Comparison of ENCODE assay signal across 13 cellular contexts in the genomic region with DNA sequence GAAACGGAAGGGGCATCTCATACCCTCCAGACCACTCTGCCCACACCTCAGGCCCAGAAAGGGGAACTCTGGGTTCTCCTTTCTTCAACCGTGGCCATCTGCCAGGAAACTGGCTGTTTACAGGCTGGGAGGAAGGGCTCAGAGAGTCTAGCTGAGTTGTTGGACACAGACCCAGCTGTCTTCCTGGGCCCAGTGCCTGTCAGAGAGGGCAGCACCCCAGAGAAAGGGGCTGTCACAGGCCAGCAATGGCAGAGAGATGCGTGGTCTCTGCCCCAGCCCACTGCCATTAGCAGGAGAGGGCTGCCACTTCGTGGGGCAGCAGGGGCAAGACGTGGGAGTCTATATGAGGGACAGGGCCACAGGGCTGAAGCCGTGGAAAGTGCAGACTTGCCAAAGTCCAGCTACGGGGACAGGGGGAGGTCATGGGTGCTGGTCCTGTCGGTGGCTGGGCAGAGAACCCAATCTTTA. TPM values are rescaled to one million over a fixed set of nuclear protein-coding genes. Genes with fewer than 3 reads are reported as not detected.
DNase-seq lines count a peak whose midpoint lies in the region; ATAC-seq and TF ChIP-seq lines count a peak whose summit lies in the region.
"Had no signal": no experiment of that assay in that cellular context is flagged by ENCODE, and none has a peak within 500 bp of the region (broad histone marks: within the 10 kb centered on the region; RNA-seq: fewer than 3 reads in every experiment).

No MANE protein-coding gene starts in this region.

- TF ChIP-seq CTCF in NB4 (IDR thresholded peaks at IDR 0.05; ENCODE audit: low read depth, low read length) (no peak), stomach (IDR thresholded peaks at IDR 0.05) (no peak)

- peak overlapping the region; percentile 45 for H3K18ac ChIP-seq in neuronal stem cell (ENCODE audit: low read length)

- no peaks in the 10 kb centered on the region for H3K9me3 ChIP-seq in neuronal stem cell (replicated peaks in 1 of 2; ENCODE audit: control insufficient read depth in 2 of 2, insufficient read depth in 1 of 2, low read depth in 1 of 2, low read length in 2 of 2)
- H3K9me3 ChIP-seq in stomach = peaks cover 0 to 11% (median 5%) of the 10 kb centered on the region in 4 donors
- H3K9me3 ChIP-seq: prostate gland, SK-N-SH had no signal

- no peak overlapping the region for H3K23ac ChIP-seq in neuronal stem cell (ENCODE audit: low read depth, low read length, poor library complexity)

- peak; percentile 67 for DNase-seq in GF-D8 (lab: John Stamatoyannopoulos, UW)
- DNase-seq in NB4 (ENCODE audit: low read depth) = peak; percentile 92
- DNase-seq in neuronal stem cell (ENCODE audit: low spot score) = no peak
- no peak for DNase-seq in epidermal melanocyte (ENCODE audit: insufficient read length, low spot score)
- DNase-seq in NCI-H2029 (lab: John Stamatoyannopoulos, UW) = no peak
- no peak for DNase-seq in stomach
- DNase-seq: CD4-positive, alpha-beta T cell; dermis blood vessel endothelial cell; NCI-H187 treated with DMSO at 0.1 percent for 48 hours; SK-N-SH had no signal

- H3K27me3 ChIP-seq in neuronal stem cell (ENCODE audit: control insufficient read depth in 3 of 3, insufficient read depth in 3 of 3, low read depth in 1 of 3, low read length in 3 of 3) (peaks cover 0 to 32% (median 0%) of the 10 kb centered on the region in 3 experiments), stomach (no peaks in the 10 kb centered on the region)

- TF ChIP-seq POLR2A in NB4 (IDR thresholded peaks at IDR 0.05; ENCODE audit: extremely low read depth, insufficient read length) = peak; percentile 16
- no peak for TF ChIP-seq POLR2A in stomach (IDR thresholded peaks at IDR 0.05)

- H3K27ac ChIP-seq in cingulate gyrus (ENCODE audit: low read depth, low read length) (peak overlapping the region; percentile 97), neuronal stem cell (replicated peaks; ENCODE audit: low read length) (no peak overlapping the region), stomach (no peak overlapping the region)
- H3K27ac ChIP-seq: prostate gland had no signal

- H4K8ac ChIP-seq in neuronal stem cell (ENCODE audit: low read depth, low read length) = no peak overlapping the region

- H3K4me2 ChIP-seq in neuronal stem cell (ENCODE audit: insufficient read depth, low read length, poor library complexity, severe bottlenecking) = no peak overlapping the region
- H3K4me2 ChIP-seq: SK-N-SH had no signal

- H4K91ac ChIP-seq in neuronal stem cell (ENCODE audit: low read depth, low read length, poor library complexity) = no peak overlapping the region

- H3K4me3 ChIP-seq in NB4 (ENCODE audit: low read depth, low read length) (no peak overlapping the region), neuronal stem cell (ENCODE audit: low read length in 2 of 2) (no peak overlapping the region), stomach (no peak overlapping the region)
- H3K4me3 ChIP-seq: prostate gland had no signal

- H3K9ac ChIP-seq in neuronal stem cell (ENCODE audit: low read depth, low read length, poor library complexity) = no peak overlapping the region
- H3K9ac ChIP-seq: SK-N-SH had no signal

- intact Hi-C loops in stomach (cut with DNase I; ENCODE audit: low total_unique reads) = no loop called here

- H2BK5ac ChIP-seq in neuronal stem cell (ENCODE audit: low read length) = no peak overlapping the region

- H3K4me1 ChIP-seq in neuronal stem cell (ENCODE audit: control insufficient read depth in 2 of 2, insufficient read depth in 1 of 2, low read depth in 1 of 2, low read length in 2 of 2) (peaks cover 0 to 7% of the 10 kb centered on the region in 2 donors), stomach (peaks cover 0 to 4% (median 0%) of the 10 kb centered on the region in 4 donors)
- H3K4me1 ChIP-seq: prostate gland had no signal

- no peaks in the 10 kb centered on the region for H3K79me1 ChIP-seq in neuronal stem cell (ENCODE audit: low read depth, low read length)

- H3K36me3 ChIP-seq in neuronal stem cell (replicated peaks in 1 of 2; ENCODE audit: control insufficient read depth in 2 of 2, insufficient read depth in 2 of 2, low read length in 2 of 2) (no peaks in the 10 kb centered on the region), stomach (no peaks in the 10 kb centered on the region)
- H3K36me3 ChIP-seq: prostate gland had no signal

- H2BK12ac ChIP-seq in neuronal stem cell (ENCODE audit: low read length) = no peak overlapping the region

- H3K4ac ChIP-seq in neuronal stem cell (ENCODE audit: low read length) = no peak overlapping the region

- no peak overlapping the region for H2BK15ac ChIP-seq in neuronal stem cell (ENCODE audit: low read length)

- H2BK120ac ChIP-seq in neuronal stem cell (ENCODE audit: low read depth, low read length) = no peak overlapping the region

- H2AFZ ChIP-seq in neuronal stem cell (ENCODE audit: low read length) = no peak overlapping the region

- ATAC-seq in GM21529 (IDR thresholded peaks at IDR 0.05; ENCODE audit: unreplicated experiment) = no peak

- no peak for TF ChIP-seq EP300 in stomach (IDR thresholded peaks at IDR 0.05)

- WGBS in neuronal stem cell (ENCODE audit: extremely low coverage in 2 of 2, insufficient read length in 2 of 2, insufficient replicate concordance in 1 of 2), 2 donors = no CpG with 5 or more reads among the region's 8 CpGs
- 36 to 57% (median 55%) methylated on average over 7 to 8 of the region's 8 CpGs for WGBS in stomach, 5 donors

- H3K14ac ChIP-seq in neuronal stem cell (ENCODE audit: low read length) = no peak overlapping the region

- H2AK5ac ChIP-seq in neuronal stem cell (ENCODE audit: low read depth, low read length) = no peak overlapping the region

RNA-seq across cellular contexts. Expression of a gene that starts 11.0 kb away (rescaled TPM):
- 0.70 TPM for polyA plus RNA-seq in neuronal stem cell (2013, experiment 1 of 2)
- polyA plus RNA-seq in neuronal stem cell (2013, experiment 2 of 2) = 0.89 TPM
- 1 to 10 TPM in 4 of 5 donors, not detected in 1; 1.0 to 8.5 (median 1.9) TPM for total RNA-seq in stomach
- polyA plus RNA-seq in stomach = under 1 TPM; 0.31 to 0.63 (median 0.50) TPM
- total RNA-seq: CD4-positive, alpha-beta T cell; dermis blood vessel endothelial cell had no signal

Comparison
In these comparisons a context has a peak if more than half of its experiments do, and no peak if none do; other contexts are left out.
1. DNase-seq: peak in GF-D8 (single experiment) and NB4 (single experiment); none in neuronal stem cell (single experiment), epidermal melanocyte (single experiment), NCI-H2029 (single experiment) and stomach (single experiment).